ENCODE assay signal across 21 cellular contexts in the genomic region with DNA sequence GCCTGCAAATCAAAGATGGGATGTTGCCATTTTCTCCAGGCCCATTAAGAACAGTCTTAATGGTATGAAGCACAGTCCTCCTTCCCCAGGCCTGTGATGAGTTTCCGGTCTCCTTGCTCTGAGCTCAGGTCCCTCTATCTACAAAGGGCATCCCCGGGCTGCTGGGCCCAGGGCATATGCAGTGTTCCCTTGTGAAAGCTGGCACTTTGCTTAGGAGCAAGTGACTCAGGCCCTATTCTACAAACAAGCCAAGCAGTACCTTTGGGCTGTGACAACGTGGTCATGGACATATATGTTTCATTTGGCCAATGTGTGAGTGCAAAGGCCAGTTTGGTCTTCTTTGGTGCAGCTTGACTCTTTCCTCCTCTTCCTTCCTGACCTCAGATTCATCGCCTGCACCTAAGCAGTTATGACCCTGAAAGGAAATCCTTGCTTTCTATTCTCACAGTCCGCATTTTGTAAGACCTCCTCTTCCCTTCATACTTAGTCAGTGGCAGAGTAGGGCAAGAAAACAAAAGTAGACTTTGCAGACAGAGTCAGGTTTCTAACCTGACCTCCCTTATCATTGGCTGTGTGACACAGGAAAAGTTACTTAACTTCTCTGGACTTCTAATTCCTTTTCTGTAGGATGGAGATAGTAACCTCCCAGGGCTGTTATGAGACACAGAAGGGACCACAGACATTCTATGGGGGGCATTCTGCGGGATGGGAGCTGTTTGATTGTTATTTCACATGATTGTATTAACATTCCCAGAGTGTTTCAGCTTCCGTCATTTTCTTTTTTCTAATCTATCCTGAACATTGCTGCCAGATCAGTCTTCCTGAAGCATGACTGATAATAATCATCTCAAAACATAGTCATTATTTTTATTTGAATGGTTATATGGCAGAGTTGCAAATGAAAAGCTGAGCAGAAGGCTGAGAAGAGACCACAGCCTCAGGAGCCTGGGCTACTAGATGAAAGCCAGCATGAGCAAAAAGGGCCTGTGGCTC.
"Had no signal": no experiment of that assay in that cellular context is flagged by ENCODE, and none has a peak within 500 bp of the region (broad histone marks: within the 10 kb centered on the region; RNA-seq: fewer than 3 reads in every experiment).

No MANE protein-coding gene starts in this region.

- H3K36me3 ChIP-seq: cardiac muscle cell, uterus had no signal

- H3K27ac ChIP-seq: cardiac muscle cell, heart left ventricle, uterus had no signal

- DNase-seq: activated CD4-positive, alpha-beta T cell treated with anti-CD3 and anti-CD28 coated beads for 1 hour; activated CD8-positive, alpha-beta memory T cell treated with anti-CD3 and anti-CD28 coated beads for 24 hours; activated CD8-positive, alpha-beta memory T cell treated with anti-CD3 and anti-CD28 coated beads, Interleukin-2, amount 50 U/mL, for 4 hours; activated naive CD4-positive, alpha-beta T cell treated with Interleukin-2 at 50 U/mL for 16 hours; activated naive CD8-positive, alpha-beta T cell treated with anti-CD3 and anti-CD28 coated beads for 36 hours; activated T-cell treated with anti-CD3 and anti-CD28 coated beads, Interleukin-2, amount 50 U/mL, for 24 hours; heart left ventricle; islet precursor cell; left cardiac atrium; mucosa of descending colon; posterior cingulate gyrus; small intestine; stimulated activated CD8-positive, alpha-beta memory T cell treated with anti-CD3 and anti-CD28 coated beads, Interleukin-4, amount 100 ng/mL, for 48 hours; stimulated activated naive B cell treated with anti-CD40 and anti-IgM and Interleukin-4, amounts not matched to agents 10 μg/mL and 1 μg/mL and 100 μg/mL, for 72 hours; T-cell; trophoblast cell; uterus had no signal

- H3K27me3 ChIP-seq: cardiac muscle cell, heart left ventricle, uterus had no signal

- ATAC-seq: activated T-helper 17 cell treated with anti-CD3 and anti-CD28 coated beads, Interleukin-2, amount 50 U/mL, for 72 hours; left cardiac atrium; mucosa of descending colon; sciatic nerve; stimulated activated naive B cell treated with anti-CD40 and anti-IgM and Interleukin-4, amounts not matched to agents 10 μg/mL and 1 μg/mL and 100 μg/mL, for 72 hours; T-cell had no signal

- H3K4me3 ChIP-seq: cardiac muscle cell, heart left ventricle, mucosa of descending colon, uterus had no signal

- FAIRE-seq: small intestine, TTC549 had no signal

- H3K4me1 ChIP-seq: uterus had no signal

- H3K9me3 ChIP-seq: heart left ventricle, mucosa of descending colon, uterus had no signal
